8 cellular contexts compared by ENCODE assay signal in the genomic region with DNA sequence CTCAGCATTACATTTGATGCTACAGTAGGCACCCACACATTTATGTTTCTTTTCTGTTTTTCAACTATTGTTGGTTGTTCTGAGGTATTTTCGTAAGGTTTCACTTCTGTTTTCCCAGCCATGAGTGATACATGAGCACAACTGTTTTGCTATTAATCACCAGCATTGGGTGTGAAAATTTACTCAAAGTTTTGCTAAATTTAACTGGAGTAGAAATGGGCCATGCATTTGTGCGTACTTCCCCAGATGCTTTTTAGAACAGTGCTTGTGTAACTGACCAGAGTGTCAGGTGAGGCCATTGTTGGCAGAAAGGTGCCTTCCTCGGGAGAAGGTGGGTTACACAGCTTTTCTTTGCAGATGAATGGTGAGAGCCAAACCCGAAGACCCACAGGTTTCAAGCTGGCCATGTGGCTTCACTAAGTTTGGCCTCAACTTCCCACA.
DNase-seq lines count a peak whose midpoint lies in the region; ATAC-seq and TF ChIP-seq lines count a peak whose summit lies in the region.

No MANE protein-coding gene starts in this region.

- H3K9me3 ChIP-seq in T-helper 17 cell (ENCODE audit: control insufficient read depth, low read length, poor library complexity, severe bottlenecking) (no peaks in the 10 kb centered on the region), psoas muscle (no peaks in the 10 kb centered on the region), right atrium auricular region (no peaks in the 10 kb centered on the region)

- H3K36me3 ChIP-seq in psoas muscle (ENCODE audit: insufficient read depth in 1 of 2, low read depth in 1 of 2) (no peaks in the 10 kb centered on the region), right atrium auricular region (no peaks in the 10 kb centered on the region)

- H3K27ac ChIP-seq in psoas muscle (no peak overlapping the region), right atrium auricular region (no peak overlapping the region)

- H3K36me3 Mint-ChIP-seq in T-helper 17 cell (ENCODE audit: low read depth) = peaks cover 5% of the 10 kb centered on the region

- H3K27me3 Mint-ChIP-seq in T-helper 17 cell = no peaks in the 10 kb centered on the region

- intact Hi-C loops in psoas muscle (cut with DNase I) = no loop called here

- peak overlapping the region; percentile 69 for H3K4me3 Mint-ChIP-seq in T-helper 17 cell

- peak; percentile 73 for DNase-seq in activated CD8-positive, alpha-beta memory T cell treated with anti-CD3 and anti-CD28 coated beads for 24 hours
- DNase-seq in activated CD8-positive, alpha-beta memory T cell treated with anti-CD3 and anti-CD28 coated beads, Interleukin-2, amount 50 U/mL, for 4 hours = no peak
- DNase-seq in T-helper 17 cell = no peak
- no peak for DNase-seq in stimulated activated naive CD8-positive, alpha-beta T cell treated with anti-CD3 and anti-CD28 coated beads, Interleukin-15, Interleukin-2, amounts not matched to agents 100 U/mL and 50 U/mL, for 24 hours
- DNase-seq in NCI-H2171 treated with DMSO at 0.1 percent for 48 hours (lab: John Stamatoyannopoulos, UW) = no peak
- no peak for DNase-seq in psoas muscle
- DNase-seq in right atrium auricular region (ENCODE audit: low spot score) = no peak

- WGBS in psoas muscle, 3 donors = 86 to 93% (median 92%) methylated on average over 4 of the region's 4 CpGs

- H3K4me1 ChIP-seq in psoas muscle (no peaks in the 10 kb centered on the region), right atrium auricular region (peaks cover 0 to 18% of the 10 kb centered on the region in 2 donors)

- H3K4me3 ChIP-seq in psoas muscle (no peak overlapping the region), right atrium auricular region (no peak overlapping the region)

- peak overlapping the region; percentile 91 for H3K27ac Mint-ChIP-seq in T-helper 17 cell

- TF ChIP-seq CTCF in psoas muscle (IDR thresholded peaks at IDR 0.05) (no peak), right atrium auricular region (IDR thresholded peaks at IDR 0.05) (no peak)

- ATAC-seq in HG02981 (IDR thresholded peaks at IDR 0.05; ENCODE audit: unreplicated experiment) = peak; percentile 58
- peak; percentile 60 for ATAC-seq in T-helper 17 cell
- ATAC-seq in stimulated activated naive CD8-positive, alpha-beta T cell treated with anti-CD3 and anti-CD28 coated beads, Interleukin-15, Interleukin-2, amounts not matched to agents 100 U/mL and 50 U/mL, for 24 hours = peak; percentile 82
- ATAC-seq in psoas muscle = no peak

- peaks cover 46% of the 10 kb centered on the region for H3K4me1 Mint-ChIP-seq in T-helper 17 cell

- H3K27me3 ChIP-seq in psoas muscle (ENCODE audit: insufficient read depth in 3 of 3, low read length in 2 of 3) = no peaks in the 10 kb centered on the region
- no peaks in the 10 kb centered on the region for H3K27me3 ChIP-seq in right atrium auricular region

Comparison
In these comparisons a context has a peak if more than half of its experiments do, and no peak if none do; other contexts are left out.
1. ATAC-seq: peak in HG02981 (single experiment), T-helper 17 cell (single experiment) and stimulated activated naive CD8-positive, alpha-beta T cell treated with anti-CD3 and anti-CD28 coated beads, Interleukin-15, Interleukin-2, amounts not matched to agents 100 U/mL and 50 U/mL, for 24 hours (single experiment); none in psoas muscle (0 of 4).